1 cellular context compared by ENCODE assay signal in genomic region chr3:157107644-157108133, GRCh38.
TF ChIP-seq lines count a peak whose summit lies in the region.

No MANE protein-coding gene starts in this region.

TF ChIP-seq in H1, 55 proteins besides CTCF, POLR2A, EP300 and RAD21 (continued from another document):
- TF ChIP-seq ZNF274 (IDR thresholded peaks at IDR 0.05; ENCODE audit: borderline replicate concordance, extremely low read depth, low read length), result no peak
- no peak for TF ChIP-seq KDM5A (IDR thresholded peaks at IDR 0.05; ENCODE audit: low read length)
- no peak for TF ChIP-seq TEAD4 (IDR thresholded peaks at IDR 0.05; ENCODE audit: low read depth, low read length)
- no peak for TF ChIP-seq NRF1 (IDR thresholded peaks at IDR 0.05; ENCODE audit: low read depth, low read length)
- no peak for TF ChIP-seq JUND (IDR thresholded peaks at IDR 0.05; ENCODE audit: low read length)
- TF ChIP-seq CEBPB (IDR thresholded peaks at IDR 0.05; ENCODE audit: low read depth, low read length), result no peak
- TF ChIP-seq SIX5 (IDR thresholded peaks at IDR 0.05; ENCODE audit: low read depth, low read length), result no peak
- no peak for TF ChIP-seq RBBP5 (IDR thresholded peaks at IDR 0.05; ENCODE audit: borderline replicate concordance, low read depth, low read length)
- no peak for TF ChIP-seq TCF12 (IDR thresholded peaks at IDR 0.05; ENCODE audit: low read depth, low read length)
- TF ChIP-seq HDAC6 (IDR thresholded peaks at IDR 0.05; ENCODE audit: low read depth, low read length), result no peak
- TF ChIP-seq BCL11A (IDR thresholded peaks at IDR 0.05; ENCODE audit: low read depth in 2 of 2, low read length in 2 of 2), result no peak
- no peak for TF ChIP-seq BRCA1 (IDR thresholded peaks at IDR 0.05; ENCODE audit: low read depth, low read length)
TF ChIP-seq in H1: peak in this region for 0.
